2 cellular contexts compared by ENCODE assay signal in genomic region chrX:118218079-118218478, GRCh38.
TF ChIP-seq lines count a peak whose summit lies in the region.

No MANE protein-coding gene starts in this region.

TF ChIP-seq in HepG2, 621 proteins besides CTCF, POLR2A, EP300 and RAD21 (continues in another document):
- TF ChIP-seq IKZF1 (IDR thresholded peaks at IDR 0.05) = no peak
- TF ChIP-seq ZNF577 (CRISPR knock-in tag; IDR thresholded peaks at IDR 0.05; ENCODE audit: borderline replicate concordance, low read depth) = no peak
- no peak for TF ChIP-seq THRA (CRISPR knock-in tag; IDR thresholded peaks at IDR 0.05; ENCODE audit: borderline replicate concordance)
- TF ChIP-seq MXD3 (CRISPR knock-in tag; IDR thresholded peaks at IDR 0.05) = no peak
- no peak for TF ChIP-seq ZFP82 (CRISPR knock-in tag; IDR thresholded peaks at IDR 0.05; ENCODE audit: borderline replicate concordance)
- TF ChIP-seq, protein P1, sequence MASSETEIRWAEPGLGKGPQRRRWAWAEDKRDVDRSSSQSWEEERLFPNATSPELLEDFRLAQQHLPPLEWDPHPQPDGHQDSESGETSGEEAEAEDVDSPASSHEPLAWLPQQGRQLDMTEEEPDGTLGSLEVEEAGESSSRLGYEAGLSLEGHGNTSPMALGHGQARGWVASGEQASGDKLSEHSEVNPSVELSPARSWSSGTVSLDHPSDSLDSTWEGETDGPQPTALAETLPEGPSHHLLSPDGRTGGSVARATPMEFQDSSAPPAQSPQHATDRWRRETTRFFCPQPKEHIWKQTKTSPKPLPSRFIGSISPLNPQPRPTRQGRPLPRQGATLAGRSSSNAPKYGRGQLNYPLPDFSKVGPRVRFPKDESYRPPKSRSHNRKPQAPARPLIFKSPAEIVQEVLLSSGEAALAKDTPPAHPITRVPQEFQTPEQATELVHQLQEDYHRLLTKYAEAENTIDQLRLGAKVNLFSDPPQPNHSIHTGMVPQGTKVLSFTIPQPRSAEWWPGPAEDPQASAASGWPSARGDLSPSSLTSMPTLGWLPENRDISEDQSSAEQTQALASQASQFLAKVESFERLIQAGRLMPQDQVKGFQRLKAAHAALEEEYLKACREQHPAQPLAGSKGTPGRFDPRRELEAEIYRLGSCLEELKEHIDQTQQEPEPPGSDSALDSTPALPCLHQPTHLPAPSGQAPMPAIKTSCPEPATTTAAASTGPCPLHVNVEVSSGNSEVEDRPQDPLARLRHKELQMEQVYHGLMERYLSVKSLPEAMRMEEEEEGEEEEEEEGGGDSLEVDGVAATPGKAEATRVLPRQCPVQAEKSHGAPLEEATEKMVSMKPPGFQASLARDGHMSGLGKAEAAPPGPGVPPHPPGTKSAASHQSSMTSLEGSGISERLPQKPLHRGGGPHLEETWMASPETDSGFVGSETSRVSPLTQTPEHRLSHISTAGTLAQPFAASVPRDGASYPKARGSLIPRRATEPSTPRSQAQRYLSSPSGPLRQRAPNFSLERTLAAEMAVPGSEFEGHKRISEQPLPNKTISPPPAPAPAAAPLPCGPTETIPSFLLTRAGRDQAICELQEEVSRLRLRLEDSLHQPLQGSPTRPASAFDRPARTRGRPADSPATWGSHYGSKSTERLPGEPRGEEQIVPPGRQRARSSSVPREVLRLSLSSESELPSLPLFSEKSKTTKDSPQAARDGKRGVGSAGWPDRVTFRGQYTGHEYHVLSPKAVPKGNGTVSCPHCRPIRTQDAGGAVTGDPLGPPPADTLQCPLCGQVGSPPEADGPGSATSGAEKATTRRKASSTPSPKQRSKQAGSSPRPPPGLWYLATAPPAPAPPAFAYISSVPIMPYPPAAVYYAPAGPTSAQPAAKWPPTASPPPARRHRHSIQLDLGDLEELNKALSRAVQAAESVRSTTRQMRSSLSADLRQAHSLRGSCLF (CRISPR knock-in tag; IDR thresholded peaks at IDR 0.05; ENCODE audit: borderline replicate concordance) = no peak
- no peak for TF ChIP-seq PRDM10 (CRISPR knock-in tag; IDR thresholded peaks at IDR 0.05; ENCODE audit: low read depth)
- no peak for TF ChIP-seq HES4 (CRISPR knock-in tag; IDR thresholded peaks at IDR 0.05; ENCODE audit: borderline replicate concordance)
- no peak for TF ChIP-seq THYN1 (CRISPR knock-in tag; IDR thresholded peaks at IDR 0.05; ENCODE audit: borderline replicate concordance, low read depth)
- TF ChIP-seq, protein P2, sequence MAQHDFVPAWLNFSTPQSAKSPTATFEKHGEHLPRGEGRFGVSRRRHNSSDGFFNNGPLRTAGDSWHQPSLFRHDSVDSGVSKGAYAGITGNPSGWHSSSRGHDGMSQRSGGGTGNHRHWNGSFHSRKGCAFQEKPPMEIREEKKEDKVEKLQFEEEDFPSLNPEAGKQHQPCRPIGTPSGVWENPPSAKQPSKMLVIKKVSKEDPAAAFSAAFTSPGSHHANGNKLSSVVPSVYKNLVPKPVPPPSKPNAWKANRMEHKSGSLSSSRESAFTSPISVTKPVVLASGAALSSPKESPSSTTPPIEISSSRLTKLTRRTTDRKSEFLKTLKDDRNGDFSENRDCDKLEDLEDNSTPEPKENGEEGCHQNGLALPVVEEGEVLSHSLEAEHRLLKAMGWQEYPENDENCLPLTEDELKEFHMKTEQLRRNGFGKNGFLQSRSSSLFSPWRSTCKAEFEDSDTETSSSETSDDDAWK (CRISPR knock-in tag; IDR thresholded peaks at IDR 0.05) = no peak
- no peak for TF ChIP-seq TFAP4 (IDR thresholded peaks at IDR 0.05; ENCODE audit: borderline replicate concordance, low read depth)

TF ChIP-seq in IMR-90, 13 proteins besides CTCF, POLR2A, EP300 and RAD21:
- no peak for TF ChIP-seq RCOR1 (IDR thresholded peaks at IDR 0.05; ENCODE audit: insufficient replicate concordance, low read length)
- no peak for TF ChIP-seq CEBPB (IDR thresholded peaks at IDR 0.05; ENCODE audit: low read depth, low read length)
- TF ChIP-seq FOS (IDR thresholded peaks at IDR 0.05; ENCODE audit: low read depth, low read length) = no peak
- no peak for TF ChIP-seq MAZ (IDR thresholded peaks at IDR 0.05; ENCODE audit: borderline replicate concordance, low read depth, low read length)
- TF ChIP-seq ELK1 (IDR thresholded peaks at IDR 0.05; ENCODE audit: borderline replicate concordance, low read depth, low read length) = no peak
- TF ChIP-seq, protein P3, sequence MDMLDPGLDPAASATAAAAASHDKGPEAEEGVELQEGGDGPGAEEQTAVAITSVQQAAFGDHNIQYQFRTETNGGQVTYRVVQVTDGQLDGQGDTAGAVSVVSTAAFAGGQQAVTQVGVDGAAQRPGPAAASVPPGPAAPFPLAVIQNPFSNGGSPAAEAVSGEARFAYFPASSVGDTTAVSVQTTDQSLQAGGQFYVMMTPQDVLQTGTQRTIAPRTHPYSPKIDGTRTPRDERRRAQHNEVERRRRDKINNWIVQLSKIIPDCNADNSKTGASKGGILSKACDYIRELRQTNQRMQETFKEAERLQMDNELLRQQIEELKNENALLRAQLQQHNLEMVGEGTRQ (IDR thresholded peaks at IDR 0.05; ENCODE audit: low read depth, low read length) = no peak
- TF ChIP-seq RFX5 (IDR thresholded peaks at IDR 0.05; ENCODE audit: low read depth, low read length) = no peak
- no peak for TF ChIP-seq MAFK (IDR thresholded peaks at IDR 0.05; ENCODE audit: low read depth, low read length)
- no peak for TF ChIP-seq MXI1 (IDR thresholded peaks at IDR 0.05; ENCODE audit: borderline replicate concordance, low read depth, low read length)
- TF ChIP-seq CHD1 (IDR thresholded peaks at IDR 0.05; ENCODE audit: low read depth, low read length) = no peak
- TF ChIP-seq SMC3 (IDR thresholded peaks at IDR 0.05; ENCODE audit: low read depth, low read length) = no peak
- TF ChIP-seq NFE2L2 (IDR thresholded peaks at IDR 0.05; ENCODE audit: low read depth, low read length) = no peak
- no peak for TF ChIP-seq BHLHE40 (IDR thresholded peaks at IDR 0.05; ENCODE audit: low read depth, low read length)
